Comparison of ENCODE assay signal across 11 cellular contexts in genomic region chr10:11875183-11875498, GRCh38. TPM values are rescaled to one million over a fixed set of nuclear protein-coding genes. Genes with fewer than 3 reads are reported as not detected.
A peak's percentile ranks its signal among the peaks of the same experiment; 100 is the strongest.
DNase-seq lines count a peak whose midpoint lies in the region; ATAC-seq, FAIRE-seq and TF ChIP-seq lines count a peak whose summit lies in the region.
"Had no signal": no experiment of that assay in that cellular context is flagged by ENCODE, and none has a peak within 500 bp of the region (broad histone marks: within the 10 kb centered on the region; RNA-seq: fewer than 3 reads in every experiment).

No MANE protein-coding gene starts in this region.

- POLR2A ChIA-PET in HepG2 (lab: Yijun Ruan, JAX), result interaction anchor here (0.8 to 2.1 kb wide), 11 partner anchors 11 to 111 kb away, joined by 3 to 25 read pairs (median 4); no protein-coding TSS in a partner anchor

- H3K9me3 ChIP-seq in HUES48 (ENCODE audit: control insufficient read depth, insufficient read depth, low read length), result no peaks in the 10 kb centered on the region
- H3K9me3 ChIP-seq in astrocyte (ENCODE audit: insufficient read depth, low read depth, low read length), result no peaks in the 10 kb centered on the region
- H3K9me3 ChIP-seq in HepG2 (ENCODE audit: low read length), result no peaks in the 10 kb centered on the region
- H3K9me3 ChIP-seq in thyroid gland, result no peaks in the 10 kb centered on the region
- H3K9me3 ChIP-seq: MG63 had no signal

- H4K20me1 ChIP-seq in astrocyte (ENCODE audit: insufficient read depth, low read length) (no peaks in the 10 kb centered on the region), HepG2 (ENCODE audit: insufficient read depth, low read length) (no peaks in the 10 kb centered on the region)

- H3K27ac Mint-ChIP-seq in astrocyte (ENCODE audit: unreplicated experiment), result peak overlapping the region; percentile 41
- H3K27ac Mint-ChIP-seq: activated CD4-positive, alpha-beta T cell treated with anti-CD3 and anti-CD28 coated beads, Interleukin-2, amount 10 ng/mL, durations not matched to agents 24 days and 14 days; naive B cell had no signal

- peak overlapping the region; percentile 41 for H2AFZ ChIP-seq in astrocyte (ENCODE audit: low read depth, low read length)
- no peak overlapping the region for H2AFZ ChIP-seq in HepG2 (ENCODE audit: low read length)

- no peak for FAIRE-seq in astrocyte (lab: Jason Lieb, UNC)
- FAIRE-seq in HepG2 (lab: Jason Lieb, UNC), result no peak

- TF ChIP-seq CTCF in astrocyte (IDR thresholded peaks at IDR 0.05; ENCODE audit: insufficient read depth, low read depth, low read length) (no peak), HepG2 (CRISPR knock-in tag; IDR thresholded peaks at IDR 0.05) (no peak; the same call in 1 of the 2 replicates), thyroid gland (IDR thresholded peaks at IDR 0.05) (no peak)

- no peaks in the 10 kb centered on the region for H3K9me3 Mint-ChIP-seq in astrocyte (ENCODE audit: unreplicated experiment)
- H3K9me3 Mint-ChIP-seq: activated CD4-positive, alpha-beta T cell treated with anti-CD3 and anti-CD28 coated beads, Interleukin-2, amount 10 ng/mL, durations not matched to agents 24 days and 14 days; naive B cell had no signal

- no peaks in the 10 kb centered on the region for H3K36me3 ChIP-seq in HUES48 (ENCODE audit: control insufficient read depth, insufficient read depth, low read length)
- H3K36me3 ChIP-seq in astrocyte (ENCODE audit: insufficient read depth, low read length), result no peaks in the 10 kb centered on the region
- H3K36me3 ChIP-seq in HepG2 (replicated peaks in 1 of 2; ENCODE audit: control insufficient read depth in 1 of 2, insufficient read depth in 2 of 2, low read length in 2 of 2), result peaks cover 2 to 5% of the 10 kb centered on the region in 2 experiments; a peak in 2 of 5 replicates
- H3K36me3 ChIP-seq in thyroid gland, result no peaks in the 10 kb centered on the region
- H3K36me3 ChIP-seq: MG63 had no signal

- H3K4me1 ChIP-seq in HUES48 (ENCODE audit: control insufficient read depth, insufficient read depth, low read length) (peaks cover 21% of the 10 kb centered on the region), astrocyte (ENCODE audit: insufficient read depth, low read length) (peaks cover 21% of the 10 kb centered on the region), HepG2 (ENCODE audit: insufficient read depth, low read length) (peaks cover 71% of the 10 kb centered on the region), thyroid gland (peaks cover 48 to 73% of the 10 kb centered on the region in 2 donors)

- no peak for DNase-seq in astrocyte (ENCODE audit: low read depth)
- DNase-seq in HepG2 (ENCODE audit: low spot score), result no peak
- DNase-seq in thyroid gland, result no peak
- no peak for DNase-seq in GM03348 (ENCODE audit: low spot score)
- DNase-seq in NCI-H774 (lab: John Stamatoyannopoulos, UW), result no peak
- DNase-seq: GF-D8, naive B cell had no signal

- H3K4me2 ChIP-seq in astrocyte (ENCODE audit: low read length) (peak overlapping the region; percentile 42), HepG2 (ENCODE audit: low read depth, low read length) (peak overlapping the region; percentile 92)

- H3K36me3 Mint-ChIP-seq in astrocyte (ENCODE audit: low read depth, unreplicated experiment), result no peaks in the 10 kb centered on the region
- H3K36me3 Mint-ChIP-seq: naive B cell had no signal

- TF ChIP-seq POLR2A in HepG2 (IDR thresholded peaks at IDR 0.05; ENCODE audit: insufficient read depth in 1 of 2, low read depth in 2 of 2, low read length in 2 of 2) (peak in 1 of 2 experiments; percentile 14; a peak in 1 of 4 replicates), thyroid gland (IDR thresholded peaks at IDR 0.05) (no peak)

- in situ Hi-C loops in HepG2 (cut with HindIII; ENCODE audit: extremely low pct_ligation_motif_present, low pct_unique_long_range_greater_than_20kb), result no loop called here

- no peaks in the 10 kb centered on the region for H3K27me3 Mint-ChIP-seq in astrocyte (ENCODE audit: low read depth, unreplicated experiment)

- 0% methylated on average over 4 of the region's 9 CpGs for WGBS in HepG2 (ENCODE audit: low lambda C conversion rate)
- WGBS in thyroid gland, 2 donors, result 38 to 94% methylated on average over 2 to 7 of the region's 9 CpGs

- intact Hi-C loops in HepG2 (cut with micrococcal nuclease; ENCODE audit: unreplicated experiment) (loop anchor here (1.0 kb wide), 1 partner anchor 111 kb away; no protein-coding TSS in a partner anchor), thyroid gland (cut with DNase I) (no loop called here)

- H3K4me3 ChIP-seq in HUES48 (ENCODE audit: low read depth, low read length), result peak overlapping the region; percentile 46
- no peak overlapping the region for H3K4me3 ChIP-seq in astrocyte (ENCODE audit: insufficient read depth, low read depth, low read length)
- peak overlapping the region; percentile 49 to 69 (median 49); a peak in 5 of 6 replicates for H3K4me3 ChIP-seq in HepG2 (replicated peaks in 1 of 3; ENCODE audit: insufficient read depth in 1 of 3, low read depth in 2 of 3, low read length in 3 of 3)
- no peak overlapping the region for H3K4me3 ChIP-seq in thyroid gland (replicated peaks in 1 of 3)
- H3K4me3 ChIP-seq: MG63 had no signal

- no peak overlapping the region for H3K4me3 Mint-ChIP-seq in astrocyte (ENCODE audit: unreplicated experiment)
- H3K4me3 Mint-ChIP-seq: naive B cell had no signal

- ATAC-seq in HepG2 (peak; percentile 65), HG03521 (IDR thresholded peaks at IDR 0.05; ENCODE audit: unreplicated experiment) (no peak)

- H3K79me2 ChIP-seq in astrocyte (ENCODE audit: insufficient read depth, low read length), result no peaks in the 10 kb centered on the region
- no peaks in the 10 kb centered on the region for H3K79me2 ChIP-seq in HepG2 (ENCODE audit: insufficient read depth, low read length)

- peaks cover 25% of the 10 kb centered on the region for H3K4me1 Mint-ChIP-seq in astrocyte (ENCODE audit: low read depth, unreplicated experiment)

- CTCF ChIA-PET in HepG2 (lab: Yijun Ruan, JAX; ENCODE audit: low intra/inter-chr PET ratio, low total read pairs), result no interaction called here

- H3K27me3 ChIP-seq in HUES48 (ENCODE audit: control insufficient read depth, insufficient read depth, low read length) (no peaks in the 10 kb centered on the region), astrocyte (ENCODE audit: insufficient read depth, low read length) (no peaks in the 10 kb centered on the region), HepG2 (ENCODE audit: control insufficient read depth in 1 of 2, insufficient read depth in 2 of 2, low read length in 2 of 2) (no peaks in the 10 kb centered on the region), thyroid gland (no peaks in the 10 kb centered on the region)
- H3K27me3 ChIP-seq: MG63 had no signal

- TF ChIP-seq RAD21 in HepG2 (CRISPR knock-in tag; IDR thresholded peaks at IDR 0.05), result no peak

- H3K27ac ChIP-seq in HUES48 (ENCODE audit: low read depth, low read length) (peak overlapping the region; percentile 80), astrocyte (ENCODE audit: low read depth, low read length) (no peak overlapping the region), HepG2 (ENCODE audit: extremely low read length, insufficient read depth, low read length) (peak overlapping the region; percentile 94), thyroid gland (peak overlapping the region; percentile 99 to 100 (median 99))

- TSS peak; percentile 89 for BruUV-seq in HepG2 (replicated peaks; lab: Mats Ljungman, UMichigan)

- TF ChIP-seq EP300 in HepG2 (IDR thresholded peaks at IDR 0.05; ENCODE audit: low read depth in 2 of 2, low read length in 2 of 2) (no peak), HepG2 (CRISPR knock-in tag; IDR thresholded peaks at IDR 0.05; ENCODE audit: borderline replicate concordance) (no peak)

- H3K9ac ChIP-seq in HUES48 (ENCODE audit: low read depth, low read length), result 0 out of 2 replicates have a peak overlapping the region, but pooled peaks have one; percentile 39
- H3K9ac ChIP-seq in astrocyte (ENCODE audit: low read length), result no peak overlapping the region
- peak overlapping the region; percentile 84 for H3K9ac ChIP-seq in HepG2 (ENCODE audit: insufficient read depth, low read depth, low read length)

TF ChIP-seq in HepG2, 621 proteins besides CTCF, POLR2A, EP300 and RAD21 (continues in another document):
- TF ChIP-seq FOXP1 (IDR thresholded peaks at IDR 0.05), result no peak
- TF ChIP-seq FOXP1 (CRISPR knock-in tag; IDR thresholded peaks at IDR 0.05), result no peak
- TF ChIP-seq TFAP4 (IDR thresholded peaks at IDR 0.05; ENCODE audit: borderline replicate concordance, low read depth), result no peak
- TF ChIP-seq HDAC6 (IDR thresholded peaks at IDR 0.05; ENCODE audit: low read depth, low read length), result no peak

RNA-seq across cellular contexts. Expression of gene PROSER2, which starts 52.0 kb away (rescaled TPM):
- 10.3 and 12.1 TPM in 2 replicates for total RNA-seq in astrocyte
- total RNA-seq in HepG2 (2016; rRNA removed; fragmentation: Illumina TruSeq; extraction: Trizol), result 6.7 and 6.9 TPM in 2 replicates
- 2.0 and 2.7 TPM in 2 replicates for total RNA-seq in HepG2 (2016; cell fraction: cytosol; rRNA removed; fragmentation: Illumina TruSeq; extraction: Trizol; ENCODE audit: low read depth)
- total RNA-seq in HepG2 (2016; cell fraction: insoluble cytoplasmic fraction; rRNA removed; fragmentation: Illumina TruSeq; extraction: Trizol), result 6.3 and 8.2 TPM in 2 replicates
- total RNA-seq in HepG2 (2016; cell fraction: membrane; rRNA removed; fragmentation: Illumina TruSeq; extraction: Trizol), result 4.6 and 5.4 TPM in 2 replicates
- total RNA-seq in HepG2 (2016; cell fraction: nucleus; rRNA removed; fragmentation: Illumina TruSeq; extraction: Trizol), result 3.8 and 5.3 TPM in 2 replicates
- 6.7 and 7.7 TPM in 2 replicates for polyA plus RNA-seq in HepG2 (2011; rRNA removed)
- polyA plus RNA-seq in HepG2 (2011; cell fraction: cytosol; rRNA removed), result 3.6 and 5.9 TPM in 2 replicates
- 8.5 and 8.6 TPM in 2 replicates for polyA plus RNA-seq in HepG2 (2011; cell fraction: nucleus; rRNA removed)
- polyA plus RNA-seq in HepG2 (2012), result 7.3 and 12.4 TPM in 2 replicates
- polyA plus RNA-seq in HepG2 (2016; cell fraction: cytosol; fragmentation: Illumina TruSeq; extraction: Trizol; ENCODE audit: low read depth), result 1.9 TPM in 2 replicates
- polyA plus RNA-seq in HepG2 (2016; cell fraction: insoluble cytoplasmic fraction; fragmentation: Illumina TruSeq; extraction: Trizol; ENCODE audit: low read depth), result 7.7 and 8.0 TPM in 2 replicates
- 2.9 and 3.7 TPM in 2 replicates for polyA plus RNA-seq in HepG2 (2016; cell fraction: membrane; fragmentation: Illumina TruSeq; extraction: Trizol; ENCODE audit: low read depth)
- polyA plus RNA-seq in HepG2 (2016; cell fraction: nucleus; fragmentation: Illumina TruSeq; extraction: Trizol; ENCODE audit: insufficient read depth, low read depth), result 6.8 and 10.0 TPM in 2 replicates
- polyA minus RNA-seq in HepG2 (2011; rRNA and poly(A)+ RNA removed; ENCODE audit: low replicate concordance), result 6.3 and 10.2 TPM in 2 replicates
- 5.3 and 6.1 TPM in 2 replicates for polyA minus RNA-seq in HepG2 (2011; cell fraction: cytosol; rRNA and poly(A)+ RNA removed)
- polyA minus RNA-seq in HepG2 (2011; cell fraction: nucleus; rRNA and poly(A)+ RNA removed), result 6.1 and 8.0 TPM in 2 replicates
- 10 to 100 TPM; 11.5 to 19.8 (median 13.4) TPM for total RNA-seq in thyroid gland

Comparison
In these comparisons a context has a peak if more than half of its experiments do, and no peak if none do; other contexts are left out.
1. H3K4me3 ChIP-seq: peak in HUES48 (single experiment) and HepG2 (3 of 3); none in astrocyte (single experiment) and thyroid gland (0 of 3).